Comparison of ENCODE assay signal across 20 cellular contexts in genomic region chr21:33811147-33812024, GRCh38.
DNase-seq lines count a peak whose midpoint lies in the region; ATAC-seq and TF ChIP-seq lines count a peak whose summit lies in the region.
"Had no signal": no experiment of that assay in that cellular context is flagged by ENCODE, and none has a peak within 500 bp of the region (broad histone marks: within the 10 kb centered on the region; RNA-seq: fewer than 3 reads in every experiment).

No MANE protein-coding gene starts in this region.

- H3K36me3 Mint-ChIP-seq in activated T-cell treated with anti-CD3 and anti-CD28 coated beads, Interleukin-2, amount 50 U/mL, for 72 hours (ENCODE audit: insufficient read depth in 2 of 2): peaks cover 0 to 1% of the 10 kb centered on the region in 2 donors
- H3K36me3 Mint-ChIP-seq: activated CD4-positive, alpha-beta memory T cell treated with anti-CD3 and anti-CD28 coated beads for 36 hours had no signal

- TF ChIP-seq POLR2A in vagina (IDR thresholded peaks at IDR 0.05): no peak

- H3K27ac Mint-ChIP-seq in activated T-cell treated with anti-CD3 and anti-CD28 coated beads, Interleukin-2, amount 50 U/mL, for 72 hours: no peak overlapping the region
- H3K27ac Mint-ChIP-seq: activated CD4-positive, alpha-beta memory T cell treated with anti-CD3 and anti-CD28 coated beads for 36 hours; activated naive CD8-positive, alpha-beta T cell treated with anti-CD3 and anti-CD28 coated beads, Interleukin-2, amount 50 U/mL, for 24 hours; naive thymus-derived CD4-positive, alpha-beta T cell had no signal

- H3K4me3 Mint-ChIP-seq in activated T-cell treated with anti-CD3 and anti-CD28 coated beads, Interleukin-2, amount 50 U/mL, for 72 hours: no peak overlapping the region
- H3K4me3 Mint-ChIP-seq: activated CD4-positive, alpha-beta memory T cell treated with anti-CD3 and anti-CD28 coated beads for 36 hours; activated naive CD8-positive, alpha-beta T cell treated with anti-CD3 and anti-CD28 coated beads, Interleukin-2, amount 50 U/mL, for 24 hours; CD14-positive monocyte; naive thymus-derived CD4-positive, alpha-beta T cell had no signal

- H3K4me1 ChIP-seq in cardiac muscle cell (ENCODE audit: low read depth) (peaks cover 4% of the 10 kb centered on the region), osteoblast (ENCODE audit: insufficient read depth, low read length) (peaks cover 17% of the 10 kb centered on the region), vagina (peaks cover 13% of the 10 kb centered on the region)

- H3K36me3 ChIP-seq in cardiac muscle cell (peaks cover 15% of the 10 kb centered on the region), osteoblast (ENCODE audit: insufficient read depth, low read length) (peaks cover 20% of the 10 kb centered on the region), vagina (peaks cover 0 to 11% of the 10 kb centered on the region in 2 donors)

- no peaks in the 10 kb centered on the region for H4K20me1 ChIP-seq in osteoblast (ENCODE audit: insufficient read depth, low read length)

- intact Hi-C loops in cardiac septum (cut with DNase I) (no loop called here), left cardiac atrium (cut with DNase I) (no loop called here), vagina (cut with DNase I) (no loop called here), head of caudate nucleus (cut with DNase I) (no loop called here)

- TF ChIP-seq CTCF in cardiac muscle cell (IDR thresholded peaks at IDR 0.05; ENCODE audit: low read depth, low read length) (no peak), osteoblast (IDR thresholded peaks at IDR 0.05; ENCODE audit: extremely low read depth, low read depth, low read length) (no peak), vagina (IDR thresholded peaks at IDR 0.05) (no peak)

- ATAC-seq in left cardiac atrium: peak; percentile 13 to 54
- no peak for ATAC-seq in stimulated activated naive CD8-positive, alpha-beta T cell treated with anti-CD3 and anti-CD28 coated beads, Interleukin-15, Interleukin-2, amounts not matched to agents 100 U/mL and 50 U/mL, for 24 hours
- no peak for ATAC-seq in activated T-cell treated with anti-CD3 and anti-CD28 coated beads, Interleukin-2, amount 50 U/mL, for 72 hours (replicated peaks in 1 of 2)
- ATAC-seq: activated naive CD8-positive, alpha-beta T cell treated with anti-CD3 and anti-CD28 coated beads, Interleukin-2, amount 50 U/mL, for 24 hours; naive thymus-derived CD4-positive, alpha-beta T cell; Panc1 had no signal

- no peak overlapping the region for H3K4me3 ChIP-seq in cardiac muscle cell
- no peak overlapping the region for H3K4me3 ChIP-seq in osteoblast (ENCODE audit: insufficient read depth, low read length)
- H3K4me3 ChIP-seq in vagina: no peak overlapping the region
- H3K4me3 ChIP-seq: MG63, tibial artery had no signal

- no peaks in the 10 kb centered on the region for H3K9me3 ChIP-seq in cardiac muscle cell (ENCODE audit: low read depth)
- H3K9me3 ChIP-seq in osteoblast (ENCODE audit: low read depth, low read length): no peaks in the 10 kb centered on the region
- H3K9me3 ChIP-seq in vagina: no peaks in the 10 kb centered on the region
- H3K9me3 ChIP-seq: MG63, tibial artery had no signal

- no peak overlapping the region for H2AFZ ChIP-seq in osteoblast (ENCODE audit: low read length)

- peaks cover 6% of the 10 kb centered on the region for H3K4me1 Mint-ChIP-seq in activated T-cell treated with anti-CD3 and anti-CD28 coated beads, Interleukin-2, amount 50 U/mL, for 72 hours (ENCODE audit: low read depth)
- H3K4me1 Mint-ChIP-seq: activated naive CD8-positive, alpha-beta T cell treated with anti-CD3 and anti-CD28 coated beads, Interleukin-2, amount 50 U/mL, for 24 hours had no signal

- H3K4me2 ChIP-seq in osteoblast (ENCODE audit: insufficient read depth, low read length): no peak overlapping the region

- H3K27ac ChIP-seq in cardiac muscle cell (peak overlapping the region; percentile 1), osteoblast (ENCODE audit: low read depth, low read length) (peak overlapping the region; percentile 17), vagina (peak overlapping the region; percentile 63)

- H3K27me3 Mint-ChIP-seq in activated T-cell treated with anti-CD3 and anti-CD28 coated beads, Interleukin-2, amount 50 U/mL, for 72 hours (ENCODE audit: low read depth): no peaks in the 10 kb centered on the region
- H3K27me3 Mint-ChIP-seq: activated CD4-positive, alpha-beta memory T cell treated with anti-CD3 and anti-CD28 coated beads for 36 hours; activated naive CD8-positive, alpha-beta T cell treated with anti-CD3 and anti-CD28 coated beads, Interleukin-2, amount 50 U/mL, for 24 hours had no signal

- H3K9me3 Mint-ChIP-seq in activated T-cell treated with anti-CD3 and anti-CD28 coated beads, Interleukin-2, amount 50 U/mL, for 72 hours: no peaks in the 10 kb centered on the region
- H3K9me3 Mint-ChIP-seq: activated CD4-positive, alpha-beta memory T cell treated with anti-CD3 and anti-CD28 coated beads for 36 hours; activated naive CD8-positive, alpha-beta T cell treated with anti-CD3 and anti-CD28 coated beads, Interleukin-2, amount 50 U/mL, for 24 hours; naive thymus-derived CD4-positive, alpha-beta T cell had no signal

- DNase-seq in cardiac muscle cell (ENCODE audit: low read depth in 1 of 2, low spot score in 1 of 2): no peak
- no peak for DNase-seq in cardiac septum (ENCODE audit: low spot score)
- no peak for DNase-seq in left cardiac atrium
- no peak for DNase-seq in osteoblast (ENCODE audit: insufficient read length, low spot score, missing footprints)
- DNase-seq in vagina (ENCODE audit: extremely low spot score in 2 of 2): no peak
- DNase-seq in stimulated activated naive CD8-positive, alpha-beta T cell treated with anti-CD3 and anti-CD28 coated beads, Interleukin-15, Interleukin-2, amounts not matched to agents 100 U/mL and 50 U/mL, for 24 hours: no peak
- DNase-seq in activated T-cell treated with anti-CD3 and anti-CD28 coated beads, Interleukin-2, amount 50 U/mL, for 72 hours: no peak
- no peak for DNase-seq in head of caudate nucleus
- DNase-seq: activated CD4-positive, alpha-beta memory T cell treated with anti-CD3 and anti-CD28 coated beads for 36 hours; activated naive CD8-positive, alpha-beta T cell treated with anti-CD3 and anti-CD28 coated beads, Interleukin-2, amount 50 U/mL, for 24 hours; activated T-cell treated with anti-CD3 and anti-CD28 coated beads, Interleukin-2, amount 50 U/mL, for 48 hours; DMS53; hypothalamus; MG63; naive thymus-derived CD4-positive, alpha-beta T cell; NCI-H748 treated with DMSO at 0.1 percent for 48 hours; stimulated activated CD4-positive, alpha-beta T cell treated with anti-CD3 and anti-CD28 coated beads, Interleukin-2, amount 100 ng/mL, for 48 hours; tibial artery had no signal

- H3K27me3 ChIP-seq in cardiac muscle cell (no peaks in the 10 kb centered on the region), osteoblast (ENCODE audit: insufficient read depth, low read length) (no peaks in the 10 kb centered on the region), vagina (no peaks in the 10 kb centered on the region)
- H3K27me3 ChIP-seq: MG63, tibial artery had no signal

- H3K79me2 ChIP-seq in osteoblast (ENCODE audit: insufficient read depth, low read length): no peaks in the 10 kb centered on the region

Comparison
In these comparisons a context has a peak if more than half of its experiments do, and no peak if none do; other contexts are left out.
1. H3K27ac ChIP-seq: peak in every context shown above with its lines; median percentile 63 in vagina; 17 in osteoblast; 1 in cardiac muscle cell.
2. ATAC-seq: peak in left cardiac atrium (2 of 2); none in stimulated activated naive CD8-positive, alpha-beta T cell treated with anti-CD3 and anti-CD28 coated beads, Interleukin-15, Interleukin-2, amounts not matched to agents 100 U/mL and 50 U/mL, for 24 hours (single experiment) and activated T-cell treated with anti-CD3 and anti-CD28 coated beads, Interleukin-2, amount 50 U/mL, for 72 hours (0 of 2).